8 cellular contexts compared by ENCODE assay signal in the genomic region with DNA sequence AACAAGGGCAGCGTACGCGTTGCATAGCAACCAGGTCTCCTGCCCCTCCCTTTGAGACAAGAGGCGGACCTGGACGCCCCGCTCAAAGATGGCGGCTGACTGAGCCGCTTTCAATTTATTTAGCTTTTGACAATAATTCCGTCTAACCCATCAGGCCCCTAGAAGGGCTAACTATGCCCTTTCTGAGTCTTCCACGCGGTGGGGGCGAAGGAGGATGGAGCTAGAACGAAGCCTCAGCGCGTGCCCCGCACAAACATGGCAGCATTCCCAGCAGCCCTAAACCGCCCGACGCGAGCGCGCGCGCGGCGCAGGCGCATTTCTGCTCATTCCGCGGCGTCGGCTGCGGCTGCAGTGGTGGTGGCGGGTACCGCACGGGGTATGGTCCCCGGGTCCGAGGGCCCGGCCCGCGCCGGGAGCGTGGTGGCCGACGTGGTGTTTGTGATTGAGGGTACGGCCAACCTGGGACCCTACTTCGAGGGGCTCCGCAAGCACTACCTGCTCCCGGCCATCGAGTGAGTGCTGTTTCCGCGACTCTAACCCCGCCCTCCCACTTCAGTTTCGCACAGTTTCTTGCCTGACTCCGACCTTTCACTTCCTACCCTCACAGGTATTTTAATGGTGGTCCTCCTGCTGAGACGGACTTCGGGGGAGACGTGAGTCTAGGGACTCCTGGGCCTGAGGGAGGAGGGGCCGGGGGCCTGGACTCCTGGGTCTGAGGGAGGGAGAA. TPM values are rescaled to one million over a fixed set of nuclear protein-coding genes. Genes with fewer than 3 reads are reported as not detected.
DNase-seq lines count a peak whose midpoint lies in the region; ATAC-seq, FAIRE-seq and TF ChIP-seq lines count a peak whose summit lies in the region.

A gene (plus strand): TSS at position 326 of the 727 bp plus-strand sequence. CDS start 53 bp downstream, at position 379.

- no peaks in the 10 kb centered on the region for H4K20me1 ChIP-seq in OCI-LY1 (ENCODE audit: insufficient read depth, low read length)

- H3K4me3 ChIP-seq in HUES6 (ENCODE audit: low read depth, low read length) (peak within 1 kb of the TSS; percentile 77), OCI-LY1 (ENCODE audit: low read depth, low read length, poor library complexity, severe bottlenecking) (peak within 1 kb of the TSS; percentile 99), epithelial cell of esophagus (ENCODE audit: low read length) (peak within 1 kb of the TSS; percentile 98), mucosa of descending colon (peak within 1 kb of the TSS; percentile 35)

- H3K27ac ChIP-seq in HUES6 (ENCODE audit: low read depth, low read length) (peak within 1 kb of the TSS; percentile 80), OCI-LY1 (ENCODE audit: low read depth, low read length, poor library complexity, severe bottlenecking) (peak within 1 kb of the TSS; percentile 99)

- peaks cover 13% of the 10 kb centered on the region for H3K36me3 ChIP-seq in HUES6 (ENCODE audit: control insufficient read depth, insufficient read depth, low read length)
- peaks cover 34% of the 10 kb centered on the region for H3K36me3 ChIP-seq in OCI-LY1 (ENCODE audit: insufficient read depth, low read length)
- H3K36me3 ChIP-seq in mucosa of descending colon (ENCODE audit: low read depth) = peaks cover 6% of the 10 kb centered on the region

- peaks cover 30% of the 10 kb centered on the region for H3K79me2 ChIP-seq in OCI-LY1 (ENCODE audit: insufficient read depth, low read length)

- ATAC-seq in GM21390 (IDR thresholded peaks at IDR 0.05; ENCODE audit: unreplicated experiment) (peak; percentile 71), mucosa of descending colon (peak; percentile 82)

- H3F3A ChIP-seq in OCI-LY1 (ENCODE audit: insufficient read depth, low read length) = peaks cover 10% of the 10 kb centered on the region

- peak within 1 kb of the TSS; percentile 78 for H3K9ac ChIP-seq in HUES6 (ENCODE audit: low read length)
- H3K9ac ChIP-seq in OCI-LY1 (ENCODE audit: low read length) = peak within 1 kb of the TSS; percentile 100

- H3K27me3 ChIP-seq in HUES6 (ENCODE audit: control insufficient read depth, insufficient read depth, low read length) = no peaks in the 10 kb centered on the region
- no peaks in the 10 kb centered on the region for H3K27me3 ChIP-seq in OCI-LY1 (ENCODE audit: insufficient read depth, low read length)

- no peaks in the 10 kb centered on the region for H3K9me2 ChIP-seq in OCI-LY1 (ENCODE audit: low read depth, low read length)

- H3K4me1 ChIP-seq in HUES6 (ENCODE audit: control insufficient read depth, insufficient read depth, low read length) = peaks cover 7% of the 10 kb centered on the region; the same call in 1 of the 2 replicates
- peaks cover 56% of the 10 kb centered on the region for H3K4me1 ChIP-seq in OCI-LY1 (ENCODE audit: insufficient read depth, low read length, severe bottlenecking)
- H3K4me1 ChIP-seq in mucosa of descending colon (ENCODE audit: low read depth) = peaks cover 13% of the 10 kb centered on the region

- FAIRE-seq in D721Med (lab: Jason Lieb, UNC) = no peak

- TF ChIP-seq CTCF in D721Med (IDR thresholded peaks at IDR 0.05; ENCODE audit: insufficient read depth, missing control alignments) (no peak), OCI-LY1 (IDR thresholded peaks at IDR 0.05; ENCODE audit: low read length) (no peak), epithelial cell of esophagus (IDR thresholded peaks at IDR 0.05; ENCODE audit: insufficient read depth, low read depth, low read length, missing control alignments) (peak; percentile 7), mucosa of descending colon (IDR thresholded peaks at IDR 0.05) (peak; percentile 21)

- H3K9me3 ChIP-seq in HUES6 (ENCODE audit: control insufficient read depth, insufficient read depth, low read depth, low read length) = no peaks in the 10 kb centered on the region
- no peaks in the 10 kb centered on the region for H3K9me3 ChIP-seq in OCI-LY1 (ENCODE audit: low read length)
- H3K9me3 ChIP-seq in mucosa of descending colon = no peaks in the 10 kb centered on the region

- intact Hi-C loops in mucosa of descending colon (cut with DNase I, micrococcal nuclease) = no loop called here

- DNase-seq in D721Med (ENCODE audit: insufficient read length, low spot score) = peak; percentile 71
- DNase-seq in activated T-cell treated with anti-CD3 and anti-CD28 coated beads for 4 hours = peak; percentile 78
- DNase-seq in epithelial cell of esophagus (ENCODE audit: low read depth) = peak; percentile 85
- DNase-seq in mucosa of descending colon = peak; percentile 88 to 91 (median 90)
- DNase-seq in stimulated activated CD8-positive, alpha-beta memory T cell treated with anti-CD3 and anti-CD28 coated beads, Interleukin-4, amount 100 ng/mL, for 24 hours (ENCODE audit: low read depth) = peak; percentile 78

- H2AFZ ChIP-seq in OCI-LY1 (ENCODE audit: low read length) = no peak within 1 kb of the TSS

- peak within 1 kb of the TSS; percentile 88 for H3K4me2 ChIP-seq in OCI-LY1 (ENCODE audit: low read length)

RNA-seq across cellular contexts. Expression of the gene that starts here (rescaled TPM):
- total RNA-seq in mucosa of descending colon = 10 to 100 TPM; 54.7 to 57.4 (median 55.2) TPM

Comparison
In these comparisons a context has a peak if more than half of its experiments do, and no peak if none do; other contexts are left out.
1. Peak in every context shown above with its lines: DNase-seq, ATAC-seq, H3K4me3 ChIP-seq and H3K27ac ChIP-seq.
2. CTCF ChIP-seq: peak in epithelial cell of esophagus (single experiment) and mucosa of descending colon (single experiment); none in D721Med (single experiment) and OCI-LY1 (single experiment).
3. H3K4me3 ChIP-seq: peak in every context shown above with its lines; median percentile 99 in OCI-LY1; 98 in epithelial cell of esophagus; 77 in HUES6; 35 in mucosa of descending colon.